ENCODE assay signal across 8 cellular contexts in genomic region chr21:38766987-38767722, GRCh38. TPM values are rescaled to one million over a fixed set of nuclear protein-coding genes. Genes with fewer than 3 reads are reported as not detected.
DNase-seq lines count a peak whose midpoint lies in the region; ATAC-seq and TF ChIP-seq lines count a peak whose summit lies in the region.

No MANE protein-coding gene starts in this region.

- no peaks in the 10 kb centered on the region for H3K36me3 Mint-ChIP-seq in CD4-positive, alpha-beta T cell (ENCODE audit: low read depth)
- no peaks in the 10 kb centered on the region for H3K36me3 Mint-ChIP-seq in osteocyte (ENCODE audit: unreplicated experiment)

- peak overlapping the region; percentile 85 for H3K4me3 Mint-ChIP-seq in CD4-positive, alpha-beta T cell
- H3K4me3 Mint-ChIP-seq in osteocyte (ENCODE audit: unreplicated experiment): no peak overlapping the region

- H3K27me3 Mint-ChIP-seq in CD4-positive, alpha-beta T cell: no peaks in the 10 kb centered on the region
- H3K27me3 Mint-ChIP-seq in osteocyte (ENCODE audit: unreplicated experiment): no peaks in the 10 kb centered on the region

- TF ChIP-seq CTCF in CD4-positive, alpha-beta T cell (IDR thresholded peaks at IDR 0.05): no peak
- TF ChIP-seq CTCF in osteocyte (IDR thresholded peaks at IDR 0.05): no peak

- intact Hi-C loops in CD4-positive, alpha-beta T cell (cut with DNase I, micrococcal nuclease): loop anchor here (1.0 to 10.0 kb wide), 3 partner anchors 38 to 1202 kb away; partner anchors contain the start of gene ETS2 (in 2 of the 2)

- peak overlapping the region; percentile 92 for H3K27ac Mint-ChIP-seq in CD4-positive, alpha-beta T cell
- H3K27ac Mint-ChIP-seq in osteocyte (ENCODE audit: unreplicated experiment): no peak overlapping the region

- DNase-seq in CD4-positive, alpha-beta T cell: peak; percentile 22 to 61 (median 34)
- DNase-seq in T-helper 9 cell (peak; percentile 12), osteocyte (ENCODE audit: extremely low spot score, unreplicated experiment) (no peak), NCI-H1694 treated with DMSO at 0.1 percent for 48 hours (lab: John Stamatoyannopoulos, UW) (no peak)
- peak; percentile 18 for DNase-seq in effector CD8-positive, alpha-beta T cell (lab: John Stamatoyannopoulos, UW)
- DNase-seq in stimulated activated CD4-positive, alpha-beta T cell treated with anti-CD3 and anti-CD28 coated beads, Interleukin-2, amount 100 ng/mL, for 4 hours (ENCODE audit: low read depth): peak; percentile 31

- no peaks in the 10 kb centered on the region for H3K9me3 Mint-ChIP-seq in CD4-positive, alpha-beta T cell
- H3K9me3 Mint-ChIP-seq in osteocyte (ENCODE audit: unreplicated experiment): no peaks in the 10 kb centered on the region

- no peaks in the 10 kb centered on the region for H3K9me3 ChIP-seq in CD4-positive, alpha-beta T cell (ENCODE audit: control insufficient read depth, low read length)

- ATAC-seq in CD4-positive, alpha-beta T cell (ENCODE audit: poor library complexity): peak; percentile 84
- ATAC-seq in GM19397 (IDR thresholded peaks at IDR 0.05; ENCODE audit: unreplicated experiment): peak; percentile 94
- peak; percentile 88 for ATAC-seq in HG03457 (IDR thresholded peaks at IDR 0.05; ENCODE audit: unreplicated experiment)

- peak overlapping the region; percentile 51 for H3K27ac ChIP-seq in CD4-positive, alpha-beta T cell (ENCODE audit: low read depth, low read length)

- CTCF ChIA-PET in CD4-positive, alpha-beta T cell (lab: Charles Lee): no interaction called here

- peaks cover 26% of the 10 kb centered on the region for H3K4me1 Mint-ChIP-seq in CD4-positive, alpha-beta T cell (ENCODE audit: low read depth)
- H3K4me1 Mint-ChIP-seq in osteocyte (ENCODE audit: unreplicated experiment): peaks cover 29% of the 10 kb centered on the region

- H3K27me3 ChIP-seq in CD4-positive, alpha-beta T cell (ENCODE audit: control insufficient read depth, insufficient read depth, low read length): no peaks in the 10 kb centered on the region

- POLR2A ChIA-PET in CD4-positive, alpha-beta T cell (lab: Charles Lee): interaction anchor here (0.6 to 2.0 kb wide), 9 partner anchors 11 to 613 kb away, joined by 3 to 9 read pairs (median 4); partner anchors contain the start of gene PSMG1

RNA-seq across cellular contexts. Expression of gene ETS2, which starts 38.6 kb away (rescaled TPM):
- total RNA-seq in CD4-positive, alpha-beta T cell: 10 to 100 TPM; 11.4 to 13.9 TPM
- total RNA-seq in osteocyte: 18.2 and 18.8 TPM in 2 replicates

Comparison
In these comparisons a context has a peak if more than half of its experiments do, and no peak if none do; other contexts are left out.
1. DNase-seq: peak in CD4-positive, alpha-beta T cell (10 of 10), T-helper 9 cell (single experiment), effector CD8-positive, alpha-beta T cell (single experiment) and stimulated activated CD4-positive, alpha-beta T cell treated with anti-CD3 and anti-CD28 coated beads, Interleukin-2, amount 100 ng/mL, for 4 hours (single experiment); none in osteocyte (single experiment) and NCI-H1694 treated with DMSO at 0.1 percent for 48 hours (single experiment).
2. Peak in every context shown above with its lines, with median percentiles within 50 percentile points of each other: ATAC-seq.